10 cellular contexts compared by ENCODE assay signal in genomic region chr4:987689-988513, GRCh38. TPM values are rescaled to one million over a fixed set of nuclear protein-coding genes. Genes with fewer than 3 reads are reported as not detected.
A peak's percentile ranks its signal among the peaks of the same experiment; 100 is the strongest.
DNase-seq lines count a peak whose midpoint lies in the region; ATAC-seq and TF ChIP-seq lines count a peak whose summit lies in the region.
"Had no signal": no experiment of that assay in that cellular context is flagged by ENCODE, and none has a peak within 500 bp of the region (broad histone marks: within the 10 kb centered on the region; RNA-seq: fewer than 3 reads in every experiment).

No MANE protein-coding gene starts in this region.

- peaks cover 9% of the 10 kb centered on the region for H3K36me3 ChIP-seq in CD4-positive, CD25-positive, alpha-beta regulatory T cell (ENCODE audit: control insufficient read depth, insufficient read depth, low read length)
- no peaks in the 10 kb centered on the region for H3K36me3 ChIP-seq in PC-9 (ENCODE audit: low read depth)
- H3K36me3 ChIP-seq in osteoblast (ENCODE audit: insufficient read depth, low read length), result no peaks in the 10 kb centered on the region
- H3K36me3 ChIP-seq in aorta (ENCODE audit: control insufficient read depth in 1 of 2, insufficient read depth in 2 of 2, low read length in 1 of 2), result no peaks in the 10 kb centered on the region

- H3K79me2 ChIP-seq in PC-9 (ENCODE audit: low read depth) (peaks cover 22% of the 10 kb centered on the region), osteoblast (ENCODE audit: insufficient read depth, low read length) (peaks cover 9% of the 10 kb centered on the region)

- no peaks in the 10 kb centered on the region for H3K27me3 ChIP-seq in CD4-positive, CD25-positive, alpha-beta regulatory T cell (ENCODE audit: control insufficient read depth, insufficient read depth, low read length)
- H3K27me3 ChIP-seq in PC-9 (ENCODE audit: insufficient read depth, low read depth) (no peaks in the 10 kb centered on the region), osteoblast (ENCODE audit: insufficient read depth, low read length) (no peaks in the 10 kb centered on the region), aorta (ENCODE audit: control insufficient read depth in 1 of 2, insufficient read depth in 2 of 2, low read length in 1 of 2) (no peaks in the 10 kb centered on the region)

- peaks cover 34% of the 10 kb centered on the region for H3K4me1 ChIP-seq in CD4-positive, CD25-positive, alpha-beta regulatory T cell (ENCODE audit: control insufficient read depth, insufficient read depth, low read length, poor library complexity, severe bottlenecking)
- peaks cover 33% of the 10 kb centered on the region for H3K4me1 ChIP-seq in PC-9 (replicated peaks; ENCODE audit: insufficient read depth)
- peaks cover 23% of the 10 kb centered on the region for H3K4me1 ChIP-seq in osteoblast (ENCODE audit: insufficient read depth, low read length)
- no peaks in the 10 kb centered on the region for H3K4me1 ChIP-seq in aorta (ENCODE audit: control insufficient read depth in 1 of 2, insufficient read depth in 2 of 2, low read length in 2 of 2)

- WGBS in aorta, 2 donors, result 73 to 81% methylated on average over 31 to 36 of the region's 36 CpGs

- peaks cover 2% of the 10 kb centered on the region for H3K36me3 Mint-ChIP-seq in CD4-positive, CD25-positive, alpha-beta regulatory T cell

- no peaks in the 10 kb centered on the region for H3K9me3 ChIP-seq in CD4-positive, CD25-positive, alpha-beta regulatory T cell (ENCODE audit: control insufficient read depth in 2 of 2, low read length in 2 of 2)
- H3K9me3 ChIP-seq in PC-9 (ENCODE audit: insufficient read depth, low read depth), result no peaks in the 10 kb centered on the region
- no peaks in the 10 kb centered on the region for H3K9me3 ChIP-seq in osteoblast (ENCODE audit: low read depth, low read length)
- no peaks in the 10 kb centered on the region for H3K9me3 ChIP-seq in aorta (ENCODE audit: control insufficient read depth, low read length)

- H3K27ac Mint-ChIP-seq in CD4-positive, CD25-positive, alpha-beta regulatory T cell, result peak overlapping the region in 1 of 3 donors; percentile 84

- CTCF ChIA-PET in PC-9 (lab: Charles Lee), result interaction anchor here (0.6 to 1.0 kb wide), 2 partner anchors 58 to 706 kb away, joined by 3 to 4 read pairs; no protein-coding TSS in a partner anchor

- no peak for ATAC-seq in CD4-positive, CD25-positive, alpha-beta regulatory T cell (ENCODE audit: low read depth in 2 of 2)
- ATAC-seq in GM21529 (IDR thresholded peaks at IDR 0.05; ENCODE audit: unreplicated experiment) (no peak), aorta (ENCODE audit: low FRiP score) (no peak)

- peaks cover 21% of the 10 kb centered on the region for H3F3A ChIP-seq in PC-9 (ENCODE audit: insufficient read depth, low read depth)

- POLR2A ChIA-PET in PC-9 (lab: Charles Lee; ENCODE audit: unreplicated experiment), result interaction anchor here (0.5 to 0.7 kb wide), 2 partner anchors 49 to 378 kb away, joined by 3 to 5 read pairs; no protein-coding TSS in a partner anchor

- H4K20me1 ChIP-seq in PC-9 (ENCODE audit: insufficient read depth), result peaks cover 5% of the 10 kb centered on the region; the same call in 1 of the 2 replicates
- H4K20me1 ChIP-seq in osteoblast (ENCODE audit: insufficient read depth, low read length), result peaks cover 23% of the 10 kb centered on the region

- H3K9me2 ChIP-seq in PC-9 (ENCODE audit: insufficient read depth), result no peaks in the 10 kb centered on the region

- no TSS peak for BruUV-seq in PC-9 (replicated peaks; lab: Mats Ljungman, UMichigan)

- peaks cover 0 to 33% (median 5%) of the 10 kb centered on the region in 4 donors for H3K4me1 Mint-ChIP-seq in CD4-positive, CD25-positive, alpha-beta regulatory T cell

- no peaks in the 10 kb centered on the region for H3K27me3 Mint-ChIP-seq in CD4-positive, CD25-positive, alpha-beta regulatory T cell

- no peak for DNase-seq in CD4-positive, CD25-positive, alpha-beta regulatory T cell
- no peak for DNase-seq in PC-9
- DNase-seq in epithelial cell of esophagus (ENCODE audit: low read depth), result no peak
- DNase-seq in osteoblast (ENCODE audit: insufficient read length, low spot score, missing footprints), result no peak
- DNase-seq in RKO (ENCODE audit: low spot score), result no peak
- DNase-seq in NCI-H1105 treated with DMSO at 0.1 percent for 48 hours (lab: John Stamatoyannopoulos, UW), result no peak
- no peak for DNase-seq in aorta
- DNase-seq: activated effector memory CD4-positive, alpha-beta T cell treated with Interleukin-2 at 50 U/mL for 16 hours had no signal

- no peaks in the 10 kb centered on the region for H3K9me3 Mint-ChIP-seq in CD4-positive, CD25-positive, alpha-beta regulatory T cell

- TF ChIP-seq CTCF in PC-9 (conservative IDR thresholded peaks at IDR 0.05) (no peak), epithelial cell of esophagus (IDR thresholded peaks at IDR 0.05; ENCODE audit: insufficient read depth, low read depth, low read length, missing control alignments) (no peak), osteoblast (IDR thresholded peaks at IDR 0.05; ENCODE audit: extremely low read depth, low read depth, low read length) (no peak)

- peak overlapping the region; percentile 75 for H3K27ac ChIP-seq in CD4-positive, CD25-positive, alpha-beta regulatory T cell (ENCODE audit: insufficient read depth, low read length, poor library complexity, severe bottlenecking)
- H3K27ac ChIP-seq in PC-9 (0 out of 2 replicates have a peak overlapping the region, but pooled peaks have one; percentile 30), osteoblast (ENCODE audit: low read depth, low read length) (peak overlapping the region; percentile 17), aorta (ENCODE audit: low read depth in 1 of 2, low read length in 2 of 2) (no peak overlapping the region)

- H3K4me3 Mint-ChIP-seq in CD4-positive, CD25-positive, alpha-beta regulatory T cell, result peak overlapping the region; percentile 72 to 84 (median 78)

- peak overlapping the region; percentile 98 for H2AFZ ChIP-seq in PC-9
- H2AFZ ChIP-seq in osteoblast (ENCODE audit: low read length), result peak overlapping the region; percentile 76

- intact Hi-C loops in PC-9 (cut with micrococcal nuclease; ENCODE audit: unreplicated experiment) (loop anchor here (2.0 to 10.0 kb wide), 2 partner anchors 55 to 373 kb away; partner anchors contain the start of genes GAK and TMEM175), aorta (cut with DNase I) (loop anchor here in 1 of 2 donors (5.0 kb wide), 1 partner anchor 56 kb away; the partner anchor contains the start of genes GAK and TMEM175)

- H3K4me3 ChIP-seq in CD4-positive, CD25-positive, alpha-beta regulatory T cell (ENCODE audit: low read depth, low read length), result no peak overlapping the region
- H3K4me3 ChIP-seq in PC-9 (peak overlapping the region; percentile 79), epithelial cell of esophagus (ENCODE audit: low read length) (peak overlapping the region; percentile 53), osteoblast (ENCODE audit: insufficient read depth, low read length) (peak overlapping the region; percentile 84), aorta (ENCODE audit: low read length in 2 of 2) (no peak overlapping the region)

- H3K4me2 ChIP-seq in PC-9, result peak overlapping the region; percentile 99
- H3K4me2 ChIP-seq in osteoblast (ENCODE audit: insufficient read depth, low read length), result peak overlapping the region; percentile 96

RNA-seq across cellular contexts. Expression of gene IDUA, which starts 1.1 kb away (rescaled TPM):
- 55.5 TPM for total RNA-seq in CD4-positive, CD25-positive, alpha-beta regulatory T cell
- 10 to 100 TPM in 1 of 4 donors, 1 to 10 TPM in 3; 7.5 to 13.1 (median 8.5) TPM for polyA plus RNA-seq in CD4-positive, CD25-positive, alpha-beta regulatory T cell
- total RNA-seq in PC-9 (2021) (46.6 and 74.7 TPM in 2 replicates), osteoblast (23.0 and 26.4 TPM in 2 replicates), aorta (10 to 100 TPM; 27.5 to 44.2 TPM)
- polyA plus RNA-seq in aorta, result 10 to 100 TPM in 1 of 2 donors, 1 to 10 TPM in 1; 5.9 to 42.5 TPM

RNA-seq across cellular contexts. Expression of gene SLC26A1, which starts 5.3 kb away (rescaled TPM):
- total RNA-seq in CD4-positive, CD25-positive, alpha-beta regulatory T cell, result 0.37 TPM
- polyA plus RNA-seq in CD4-positive, CD25-positive, alpha-beta regulatory T cell, result 1 to 10 TPM in 2 of 4 donors, under 1 TPM in 2; 0.42 to 1.7 (median 1.0) TPM
- 0.53 and 1.3 TPM in 2 replicates for total RNA-seq in PC-9 (2021)
- total RNA-seq in osteoblast, result 0.36 and 0.59 TPM in 2 replicates
- under 1 TPM in 1 of 2 donors, not detected in 1; 0.45 TPM for total RNA-seq in aorta
- under 1 TPM; 0.38 to 0.87 TPM for polyA plus RNA-seq in aorta
- total RNA-seq: M059J had no signal

RNA-seq across cellular contexts. Expression of gene DGKQ, which starts 14.5 kb away (rescaled TPM):
- total RNA-seq in CD4-positive, CD25-positive, alpha-beta regulatory T cell, result 22.5 TPM
- polyA plus RNA-seq in CD4-positive, CD25-positive, alpha-beta regulatory T cell, result 1 to 10 TPM; 2.4 to 5.4 (median 3.1) TPM
- total RNA-seq in PC-9 (2021) (11.5 and 16.9 TPM in 2 replicates), osteoblast (10.3 and 15.2 TPM in 2 replicates), aorta (10 to 100 TPM; 11.2 to 14.2 TPM)
- 10 to 100 TPM in 1 of 2 donors, 1 to 10 TPM in 1; 5.4 to 13.4 TPM for polyA plus RNA-seq in aorta

RNA-seq across cellular contexts. Expression of gene FGFRL1, which starts 23.5 kb away (rescaled TPM):
- total RNA-seq in CD4-positive, CD25-positive, alpha-beta regulatory T cell, result 14.3 TPM
- 1 to 10 TPM in 1 of 4 donors, under 1 TPM in 3; 0.27 to 1.6 (median 0.33) TPM for polyA plus RNA-seq in CD4-positive, CD25-positive, alpha-beta regulatory T cell
- total RNA-seq in PC-9 (2021), result 59.5 and 61.6 TPM in 2 replicates
- 29.2 and 30.8 TPM in 2 replicates for total RNA-seq in osteoblast
- total RNA-seq in aorta, result 10 to 100 TPM; 28.9 to 32.9 TPM
- polyA plus RNA-seq in aorta, result 10 to 100 TPM in 1 of 2 donors, 1 to 10 TPM in 1; 6.9 to 19.5 TPM

RNA-seq across cellular contexts. Expression of gene TMEM175, which starts 55.6 kb away (rescaled TPM):
- total RNA-seq in CD4-positive, CD25-positive, alpha-beta regulatory T cell, result 46.0 TPM
- polyA plus RNA-seq in CD4-positive, CD25-positive, alpha-beta regulatory T cell, result 10 to 100 TPM; 12.1 to 17.5 (median 14.1) TPM
- total RNA-seq in PC-9 (2021), result 13.5 and 20.2 TPM in 2 replicates
- 12.4 and 13.8 TPM in 2 replicates for total RNA-seq in osteoblast
- 10 to 100 TPM; 17.4 to 26.0 TPM for total RNA-seq in aorta
- polyA plus RNA-seq in aorta, result 10 to 100 TPM; 35.2 to 81.3 TPM

Comparison
In these comparisons a context has a peak if more than half of its experiments do, and no peak if none do; other contexts are left out.
1. H3K27ac ChIP-seq: peak in CD4-positive, CD25-positive, alpha-beta regulatory T cell (single experiment), PC-9 (single experiment) and osteoblast (single experiment); none in aorta (0 of 2).
2. H3K4me3 ChIP-seq: peak in PC-9 (single experiment), epithelial cell of esophagus (single experiment) and osteoblast (single experiment); none in CD4-positive, CD25-positive, alpha-beta regulatory T cell (single experiment) and aorta (0 of 2).